8 cellular contexts compared by ENCODE assay signal in genomic region chr11:47979378-47980092, GRCh38. TPM values are rescaled to one million over a fixed set of nuclear protein-coding genes. Genes with fewer than 3 reads are reported as not detected.
DNase-seq lines count a peak whose midpoint lies in the region; ATAC-seq and TF ChIP-seq lines count a peak whose summit lies in the region.

No MANE protein-coding gene starts in this region.

- no peaks in the 10 kb centered on the region for H3K27me3 ChIP-seq in mononuclear cell (ENCODE audit: insufficient read depth, low read length)

- H3K27ac ChIP-seq in coronary artery, result peak overlapping the region; percentile 61 to 90

- peaks cover 44% of the 10 kb centered on the region for H3K4me1 ChIP-seq in mononuclear cell (ENCODE audit: insufficient read depth, low read length)

- DNase-seq in Caki2 (ENCODE audit: low read depth) (peak; percentile 65), NCI-H2029 (lab: John Stamatoyannopoulos, UW) (peak; percentile 75), coronary artery (ENCODE audit: low spot score) (no peak), LoVo (ENCODE audit: low spot score) (no peak)
- no peak for DNase-seq in effector CD4-positive, alpha-beta T cell

- in situ Hi-C loops in Caki2 (cut with HindIII; ENCODE audit: low pct_unique_long_range_greater_than_20kb, low sequenced_read_pairs), result loop anchor here (10.0 kb wide), 1 partner anchor 135 kb away; no protein-coding TSS in a partner anchor

- ATAC-seq in HG02571 (IDR thresholded peaks at IDR 0.05; ENCODE audit: unreplicated experiment), result no peak
- ATAC-seq in HG03025 (IDR thresholded peaks at IDR 0.05; ENCODE audit: low FRiP score, unreplicated experiment), result no peak

- H3K4me3 ChIP-seq in coronary artery (peak overlapping the region; percentile 88), mononuclear cell (ENCODE audit: low read length) (peak overlapping the region; percentile 6)

- no peak for TF ChIP-seq CTCF in coronary artery (IDR thresholded peaks at IDR 0.05)

- H3K9me3 ChIP-seq in mononuclear cell (ENCODE audit: low read depth, low read length), result no peaks in the 10 kb centered on the region

RNA-seq across cellular contexts. Expression of gene PTPRJ, which starts 0.8 kb away (rescaled TPM):
- 23.3 and 33.3 TPM in 2 replicates for total RNA-seq in Caki2 (2014; rRNA removed; shearing (Covaris generic); ENCODE audit: low replicate concordance)
- 57.7 TPM for total RNA-seq in mononuclear cell

Comparison
In these comparisons a context has a peak if more than half of its experiments do, and no peak if none do; other contexts are left out.
1. DNase-seq: peak in Caki2 (single experiment) and NCI-H2029 (single experiment); none in coronary artery (single experiment), LoVo (single experiment) and effector CD4-positive, alpha-beta T cell (single experiment).